Comparison of ENCODE assay signal across 11 cellular contexts in the genomic region with DNA sequence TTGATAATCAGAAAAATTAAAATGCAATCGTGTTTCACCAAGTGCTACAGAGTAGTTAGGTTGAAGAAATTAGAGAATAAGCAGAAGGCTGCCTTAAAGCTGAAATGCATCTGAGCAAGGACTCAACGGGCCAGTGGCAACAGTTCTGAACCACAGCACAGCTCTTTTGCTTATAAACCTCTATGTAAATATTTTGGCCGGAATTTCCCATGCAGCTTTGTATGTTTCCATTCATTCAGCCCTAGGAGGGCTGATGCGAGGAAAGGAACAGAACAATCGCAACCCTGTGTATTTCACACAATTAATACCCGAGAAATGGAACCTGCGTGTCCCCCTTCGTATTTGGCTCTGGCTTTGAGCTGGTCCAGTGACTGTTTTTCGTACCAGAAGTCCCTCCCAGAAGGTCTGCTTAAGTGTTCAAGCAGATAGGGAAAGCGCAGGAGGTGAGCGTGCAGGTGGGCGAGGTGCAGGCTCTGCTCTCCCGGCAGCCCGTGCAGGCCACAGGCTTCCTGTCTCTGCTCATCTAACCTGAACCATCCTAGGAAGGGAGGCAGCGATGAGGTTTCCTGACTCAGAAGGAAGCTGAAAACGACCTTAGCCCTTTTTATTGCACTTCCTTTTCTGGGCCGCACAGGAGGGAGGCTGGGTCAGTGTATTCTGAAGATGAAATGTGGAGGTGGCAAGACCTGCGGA.
DNase-seq lines count a peak whose midpoint lies in the region; ATAC-seq and TF ChIP-seq lines count a peak whose summit lies in the region.
"Had no signal": no experiment of that assay in that cellular context is flagged by ENCODE, and none has a peak within 500 bp of the region (broad histone marks: within the 10 kb centered on the region; RNA-seq: fewer than 3 reads in every experiment).

No MANE protein-coding gene starts in this region.

- no peak for TF ChIP-seq CTCF in heart left ventricle (IDR thresholded peaks at IDR 0.05)

- peak overlapping the region; percentile 46 for H3K27ac Mint-ChIP-seq in T-helper 2 cell treated with Interferon-gamma antibody and Interleukin-4, amounts not matched to agents 5 μg/mL and 100 μg/mL, for 36 hours
- peak overlapping the region in 1 of 2 donors; percentile 61 for H3K27ac Mint-ChIP-seq in effector memory CD8-positive, alpha-beta T cell
- peak overlapping the region; percentile 83 to 85 for H3K27ac Mint-ChIP-seq in stimulated activated naive CD8-positive, alpha-beta T cell treated with anti-CD3 and anti-CD28 coated beads, Interleukin-15, amount 100 ng/mL, for 72 hours

- H3K9ac ChIP-seq in mesendoderm (ENCODE audit: low read length): no peak overlapping the region

- no peaks in the 10 kb centered on the region for H3K79me1 ChIP-seq in mesendoderm (ENCODE audit: low read length)

- H3K4me1 Mint-ChIP-seq in T-helper 2 cell treated with Interferon-gamma antibody and Interleukin-4, amounts not matched to agents 5 μg/mL and 100 μg/mL, for 36 hours (ENCODE audit: low read depth): peaks cover 21% of the 10 kb centered on the region
- H3K4me1 Mint-ChIP-seq in effector memory CD8-positive, alpha-beta T cell (ENCODE audit: low read depth in 2 of 2): peaks cover 9 to 11% of the 10 kb centered on the region in 2 donors
- H3K4me1 Mint-ChIP-seq in stimulated activated naive CD8-positive, alpha-beta T cell treated with anti-CD3 and anti-CD28 coated beads, Interleukin-15, amount 100 ng/mL, for 72 hours: peaks cover 40% of the 10 kb centered on the region

- no peak overlapping the region for H2BK15ac ChIP-seq in mesendoderm (replicated peaks; ENCODE audit: low read depth)

- no peak for TF ChIP-seq POLR2A in heart left ventricle (IDR thresholded peaks at IDR 0.05)

- H4K8ac ChIP-seq in mesendoderm (ENCODE audit: low read depth, low read length): no peak overlapping the region

- H3K4me3 Mint-ChIP-seq in T-helper 2 cell treated with Interferon-gamma antibody and Interleukin-4, amounts not matched to agents 5 μg/mL and 100 μg/mL, for 36 hours: peak overlapping the region; percentile 16
- peak overlapping the region in 1 of 2 donors; percentile 26 for H3K4me3 Mint-ChIP-seq in effector memory CD8-positive, alpha-beta T cell
- peak overlapping the region; percentile 49 to 52 for H3K4me3 Mint-ChIP-seq in stimulated activated naive CD8-positive, alpha-beta T cell treated with anti-CD3 and anti-CD28 coated beads, Interleukin-15, amount 100 ng/mL, for 72 hours

- H3K9me3 ChIP-seq in heart left ventricle: no peaks in the 10 kb centered on the region
- H3K9me3 ChIP-seq: heart right ventricle had no signal

- 70 to 78% (median 72%) methylated on average over 18 of the region's 18 CpGs for WGBS in heart left ventricle, 4 donors
- no CpG with 5 or more reads among the region's 18 CpGs for WGBS in mesendoderm (ENCODE audit: extremely low coverage, insufficient coverage, low lambda C conversion rate)

- H3K36me3 ChIP-seq in heart left ventricle: no peaks in the 10 kb centered on the region
- H3K36me3 ChIP-seq in mesendoderm (ENCODE audit: control insufficient read depth, insufficient read depth, low read length): no peaks in the 10 kb centered on the region
- H3K36me3 ChIP-seq: heart right ventricle had no signal

- H3K4me2 ChIP-seq in mesendoderm (ENCODE audit: low read length): no peak overlapping the region

- no peak overlapping the region for H3K56ac ChIP-seq in mesendoderm (ENCODE audit: low read length)

- no peak overlapping the region for H2BK5ac ChIP-seq in mesendoderm (ENCODE audit: low read length)

- no peak overlapping the region for H3K23ac ChIP-seq in mesendoderm (ENCODE audit: low read length)

- H3K27ac ChIP-seq in heart left ventricle (no peak overlapping the region), mesendoderm (ENCODE audit: low read depth, low read length) (no peak overlapping the region)
- H3K27ac ChIP-seq: coronary artery, heart right ventricle had no signal

- H3K27me3 Mint-ChIP-seq in T-helper 2 cell treated with Interferon-gamma antibody and Interleukin-4, amounts not matched to agents 5 μg/mL and 100 μg/mL, for 36 hours (ENCODE audit: low read depth): peaks cover 2% of the 10 kb centered on the region
- peaks cover 16 to 19% of the 10 kb centered on the region in 2 donors for H3K27me3 Mint-ChIP-seq in effector memory CD8-positive, alpha-beta T cell
- H3K27me3 Mint-ChIP-seq in stimulated activated naive CD8-positive, alpha-beta T cell treated with anti-CD3 and anti-CD28 coated beads, Interleukin-15, amount 100 ng/mL, for 72 hours: no peaks in the 10 kb centered on the region

- H3K4ac ChIP-seq in mesendoderm (ENCODE audit: low read depth, low read length): no peak overlapping the region

- no peaks in the 10 kb centered on the region for H3K9me3 Mint-ChIP-seq in T-helper 2 cell treated with Interferon-gamma antibody and Interleukin-4, amounts not matched to agents 5 μg/mL and 100 μg/mL, for 36 hours
- no peaks in the 10 kb centered on the region for H3K9me3 Mint-ChIP-seq in effector memory CD8-positive, alpha-beta T cell
- H3K9me3 Mint-ChIP-seq in stimulated activated naive CD8-positive, alpha-beta T cell treated with anti-CD3 and anti-CD28 coated beads, Interleukin-15, amount 100 ng/mL, for 72 hours: no peaks in the 10 kb centered on the region

- H3K18ac ChIP-seq in mesendoderm (ENCODE audit: low read length): no peak overlapping the region

- H2AK5ac ChIP-seq in mesendoderm (ENCODE audit: low read length): no peak overlapping the region

- no peak overlapping the region for H4K5ac ChIP-seq in mesendoderm (ENCODE audit: low read length)

- H3K27me3 ChIP-seq in heart left ventricle (peaks cover 0 to 21% (median 0%) of the 10 kb centered on the region in 9 donors), mesendoderm (ENCODE audit: insufficient read depth, low read length, poor library complexity) (no peaks in the 10 kb centered on the region)

- DNase-seq in activated effector memory CD4-positive, alpha-beta T cell treated with Interleukin-2 at 50 U/mL for 16 hours: peak; percentile 4
- no peak for DNase-seq in activated effector memory CD4-positive, alpha-beta T cell treated with anti-CD3 and anti-CD28 coated beads, Interleukin-2, amount 50 U/mL, for 16 hours
- peak; percentile 21 for DNase-seq in T-helper 2 cell treated with Interferon-gamma antibody and Interleukin-4, amounts not matched to agents 5 μg/mL and 100 μg/mL, for 36 hours (ENCODE audit: low spot score)
- no peak for DNase-seq in effector memory CD8-positive, alpha-beta T cell
- DNase-seq in stimulated activated naive CD8-positive, alpha-beta T cell treated with anti-CD3 and anti-CD28 coated beads, Interleukin-15, amount 100 ng/mL, for 72 hours: peak; percentile 35 to 47
- no peak for DNase-seq in heart left ventricle
- no peak for DNase-seq in mesendoderm
- DNase-seq: heart right ventricle, NCI-H1694 had no signal

- intact Hi-C loops in heart left ventricle (cut with DNase I): no loop called here

- no peaks in the 10 kb centered on the region for H3K79me2 ChIP-seq in mesendoderm (ENCODE audit: control insufficient read depth, insufficient read depth, low read length)

- H3K4me3 ChIP-seq in heart left ventricle: no peak overlapping the region
- H3K4me3 ChIP-seq in mesendoderm (ENCODE audit: low read length): no peak overlapping the region
- H3K4me3 ChIP-seq: coronary artery, heart right ventricle had no signal

- H2BK120ac ChIP-seq in mesendoderm (ENCODE audit: low read depth, low read length): no peak overlapping the region

- H3K36me3 Mint-ChIP-seq in T-helper 2 cell treated with Interferon-gamma antibody and Interleukin-4, amounts not matched to agents 5 μg/mL and 100 μg/mL, for 36 hours (ENCODE audit: low read depth): no peaks in the 10 kb centered on the region
- no peaks in the 10 kb centered on the region for H3K36me3 Mint-ChIP-seq in effector memory CD8-positive, alpha-beta T cell (ENCODE audit: insufficient read depth)

- no peaks in the 10 kb centered on the region for H3K4me1 ChIP-seq in heart left ventricle
- H3K4me1 ChIP-seq in mesendoderm (ENCODE audit: control insufficient read depth, low read depth, low read length): no peaks in the 10 kb centered on the region
- H3K4me1 ChIP-seq: heart right ventricle had no signal

- ATAC-seq in effector memory CD8-positive, alpha-beta T cell (replicated peaks): peak; percentile 52
- ATAC-seq in stimulated activated naive CD8-positive, alpha-beta T cell treated with anti-CD3 and anti-CD28 coated beads, Interleukin-15, amount 100 ng/mL, for 72 hours: peak; percentile 82
- ATAC-seq in GM21367 (IDR thresholded peaks at IDR 0.05; ENCODE audit: unreplicated experiment) (no peak), heart left ventricle (no peak)
- ATAC-seq: heart right ventricle had no signal

Comparison
In these comparisons a context has a peak if more than half of its experiments do, and no peak if none do; other contexts are left out.
1. DNase-seq: peak in activated effector memory CD4-positive, alpha-beta T cell treated with Interleukin-2 at 50 U/mL for 16 hours (single experiment), T-helper 2 cell treated with Interferon-gamma antibody and Interleukin-4, amounts not matched to agents 5 μg/mL and 100 μg/mL, for 36 hours (single experiment) and stimulated activated naive CD8-positive, alpha-beta T cell treated with anti-CD3 and anti-CD28 coated beads, Interleukin-15, amount 100 ng/mL, for 72 hours (2 of 2); none in activated effector memory CD4-positive, alpha-beta T cell treated with anti-CD3 and anti-CD28 coated beads, Interleukin-2, amount 50 U/mL, for 16 hours (single experiment), effector memory CD8-positive, alpha-beta T cell (0 of 3), heart left ventricle (0 of 5) and mesendoderm (single experiment).
2. ATAC-seq: peak in effector memory CD8-positive, alpha-beta T cell (single experiment) and stimulated activated naive CD8-positive, alpha-beta T cell treated with anti-CD3 and anti-CD28 coated beads, Interleukin-15, amount 100 ng/mL, for 72 hours (single experiment); none in GM21367 (single experiment) and heart left ventricle (0 of 4).